11 cellular contexts compared by ENCODE assay signal in genomic region chr20:43953919-43954617, GRCh38. TPM values are rescaled to one million over a fixed set of nuclear protein-coding genes. Genes with fewer than 3 reads are reported as not detected.
DNase-seq lines count a peak whose midpoint lies in the region; ATAC-seq and TF ChIP-seq lines count a peak whose summit lies in the region.
"Had no signal": no experiment of that assay in that cellular context is flagged by ENCODE, and none has a peak within 500 bp of the region (broad histone marks: within the 10 kb centered on the region; RNA-seq: fewer than 3 reads in every experiment).

No MANE protein-coding gene starts in this region.

- no peak for TF ChIP-seq CTCF in HEK293 (tag by site-specific recombination; IDR thresholded peaks at IDR 0.05)
- TF ChIP-seq CTCF in prostate gland (IDR thresholded peaks at IDR 0.05) = no peak

- no peak overlapping the region for H2BK5ac ChIP-seq in mesenchymal stem cell (ENCODE audit: low read depth, low read length, poor library complexity, severe bottlenecking)

- H3K36me3 ChIP-seq in HEK293 (ENCODE audit: control insufficient read depth in 2 of 2, insufficient read depth in 1 of 2, low read length in 2 of 2) = no peaks in the 10 kb centered on the region
- H3K36me3 ChIP-seq in mesenchymal stem cell (ENCODE audit: control insufficient read depth in 1 of 2, insufficient read depth in 2 of 2, low read depth in 1 of 2, low read length in 2 of 2) = no peaks in the 10 kb centered on the region
- no peaks in the 10 kb centered on the region for H3K36me3 ChIP-seq in prostate gland

- H3K4me1 ChIP-seq in HEK293 (ENCODE audit: control insufficient read depth, insufficient read depth, low read length) (peaks cover 5% of the 10 kb centered on the region; the same call in 1 of the 2 replicates), mesenchymal stem cell (ENCODE audit: control insufficient read depth, insufficient read depth, low read depth, low read length) (peaks cover 22% of the 10 kb centered on the region), prostate gland (replicated peaks) (no peaks in the 10 kb centered on the region)

- no peak overlapping the region for H2AFZ ChIP-seq in mesenchymal stem cell (ENCODE audit: low read depth, low read length)
- H2AFZ ChIP-seq: parathyroid adenoma had no signal

- peak overlapping the region; percentile 96 to 98 for H2BK12ac ChIP-seq in mesenchymal stem cell (ENCODE audit: low read length in 2 of 2)

- WGBS in mesenchymal stem cell = 45% methylated on average over 8 of the region's 8 CpGs
- WGBS in prostate gland = 74% methylated on average over 8 of the region's 8 CpGs

- H3K4me3 ChIP-seq in HEK293 (ENCODE audit: low read depth, low read length) (no peak overlapping the region), mesenchymal stem cell (ENCODE audit: insufficient read depth in 1 of 2, low read depth in 1 of 2, low read length in 2 of 2) (no peak overlapping the region), prostate gland (no peak overlapping the region)

- peaks cover 23% of the 10 kb centered on the region for H3K27me3 Mint-ChIP-seq in T-helper 17 cell

- H3K18ac ChIP-seq in mesenchymal stem cell (ENCODE audit: low read depth in 1 of 2, low read length in 2 of 2) = peak overlapping the region; percentile 90 to 97

- H3K23ac ChIP-seq in mesenchymal stem cell (ENCODE audit: low read length in 2 of 2) = peak overlapping the region in 1 of 2 experiments; percentile 5

- H3K9me3 ChIP-seq in HEK293 (ENCODE audit: control insufficient read depth, insufficient read depth, low read depth, low read length) (no peaks in the 10 kb centered on the region), T-helper 17 cell (ENCODE audit: control insufficient read depth, low read length, poor library complexity, severe bottlenecking) (no peaks in the 10 kb centered on the region), mesenchymal stem cell (ENCODE audit: control insufficient read depth, low read length) (no peaks in the 10 kb centered on the region), prostate gland (no peaks in the 10 kb centered on the region)

- H3K4me2 ChIP-seq in mesenchymal stem cell (ENCODE audit: low read length, poor library complexity, severe bottlenecking) = no peak overlapping the region

- H2BK15ac ChIP-seq in mesenchymal stem cell (ENCODE audit: low read depth, poor library complexity, severe bottlenecking) = peak overlapping the region; percentile 78

- intact Hi-C loops in prostate gland (cut with DNase I) = no loop called here

- CTCF ChIA-PET in HEK293 (lab: Yijun Ruan, JAX) = interaction anchor here (1.0 to 1.2 kb wide), 2 partner anchors 10 to 14 kb away, joined by 3 to 5 read pairs; no protein-coding TSS in a partner anchor

- H3K27ac ChIP-seq in HEK293 (ENCODE audit: extremely low read depth, low read depth, low read length) = no peak overlapping the region
- no peak overlapping the region for H3K27ac ChIP-seq in mesenchymal stem cell (ENCODE audit: low read length, poor library complexity, severe bottlenecking)
- H3K27ac ChIP-seq in prostate gland = no peak overlapping the region
- H3K27ac ChIP-seq: parathyroid adenoma had no signal

- H3K4me1 Mint-ChIP-seq in T-helper 17 cell = peaks cover 65% of the 10 kb centered on the region

- H3K9ac ChIP-seq in mesenchymal stem cell (ENCODE audit: low read length) = peak overlapping the region; percentile 82
- H3K9ac ChIP-seq: parathyroid adenoma had no signal

- H4K8ac ChIP-seq in mesenchymal stem cell (ENCODE audit: low read length) = peak overlapping the region; percentile 97

- H3K14ac ChIP-seq in mesenchymal stem cell (ENCODE audit: low read length in 2 of 2) = peak overlapping the region in 1 of 2 experiments; percentile 84

- POLR2A ChIA-PET in HEK293 (lab: Yijun Ruan, JAX) = no interaction called here

- no peaks in the 10 kb centered on the region for H3K36me3 Mint-ChIP-seq in T-helper 17 cell (ENCODE audit: low read depth)

- H3K4me3 Mint-ChIP-seq in T-helper 17 cell = peak overlapping the region; percentile 82

- H2BK120ac ChIP-seq in mesenchymal stem cell (ENCODE audit: low read depth, low read length) = peak overlapping the region; percentile 54

- H3K27me3 ChIP-seq in mesenchymal stem cell (ENCODE audit: control insufficient read depth in 1 of 2, insufficient read depth in 1 of 2, low read length in 2 of 2) = no peaks in the 10 kb centered on the region
- H3K27me3 ChIP-seq in prostate gland (replicated peaks; ENCODE audit: insufficient read depth) = no peaks in the 10 kb centered on the region

- H3K4ac ChIP-seq in mesenchymal stem cell (ENCODE audit: low read depth in 1 of 2, low read length in 2 of 2) = peak overlapping the region; percentile 82 to 93

- ATAC-seq in T-helper 17 cell = no peak

- DNase-seq in Daoy (ENCODE audit: low read depth) = peak; percentile 44
- DNase-seq in T-helper 17 cell = no peak
- DNase-seq in mesenchymal stem cell = peak; percentile 63
- no peak for DNase-seq in effector CD4-positive, alpha-beta T cell
- DNase-seq in GM19240 (ENCODE audit: insufficient read length, low spot score) = no peak
- no peak for DNase-seq in prostate gland (ENCODE audit: low spot score)
- DNase-seq: anterior cingulate cortex, hypothalamus, NCI-H510A treated with DMSO at 0.1 percent for 48 hours had no signal

- H3K27ac Mint-ChIP-seq in T-helper 17 cell = no peak overlapping the region

- no peaks in the 10 kb centered on the region for H3K79me1 ChIP-seq in mesenchymal stem cell (replicated peaks; ENCODE audit: low read length, poor library complexity, severe bottlenecking)

- no peak overlapping the region for H2AK5ac ChIP-seq in mesenchymal stem cell (ENCODE audit: low read length, severe bottlenecking)

- TF ChIP-seq POLR2A in prostate gland (IDR thresholded peaks at IDR 0.05) = no peak

- peak overlapping the region; percentile 88 for H4K91ac ChIP-seq in mesenchymal stem cell (ENCODE audit: low read length)

TF ChIP-seq in HEK293, 187 proteins besides CTCF, POLR2A, EP300 and RAD21:
- TF ChIP-seq SCRT1 (tag by site-specific recombination; IDR thresholded peaks at IDR 0.05; ENCODE audit: borderline replicate concordance) (peak; percentile 40; the same call in 1 of the 2 replicates), WT1 (tag by site-specific recombination; IDR thresholded peaks at IDR 0.05) (0 out of 2 replicates have a peak, but pooled peaks have one; percentile 26), GLIS1 (tag by site-specific recombination; IDR thresholded peaks at IDR 0.05) (peak; percentile 39; the same call in 1 of the 2 replicates), INSM2 (tag by site-specific recombination; IDR thresholded peaks at IDR 0.05) (peak; percentile 8; the same call in 1 of the 2 replicates), SP7 (tag by site-specific recombination; IDR thresholded peaks at IDR 0.05) (peak; percentile 62), ZIC2 (tag by site-specific recombination; IDR thresholded peaks at IDR 0.05) (peak; percentile 5; the same call in 1 of the 2 replicates), ZNF449 (tag by site-specific recombination; IDR thresholded peaks at IDR 0.05) (no peak), SCRT2 (tag by site-specific recombination; IDR thresholded peaks at IDR 0.05) (peak; percentile 92), ZNF132 (tag by site-specific recombination; IDR thresholded peaks at IDR 0.05; ENCODE audit: borderline replicate concordance) (no peak), IKZF3 (tag by site-specific recombination; IDR thresholded peaks at IDR 0.05) (no peak), ZNF670 (tag by site-specific recombination; IDR thresholded peaks at IDR 0.05; ENCODE audit: low read depth) (no peak)

RNA-seq across cellular contexts. Expression of gene TOX2, which starts 39.4 kb away (rescaled TPM):
- 0.06 and 1.3 TPM in 2 replicates for total RNA-seq in Daoy (2014; rRNA removed; shearing (Covaris generic))
- total RNA-seq in T-helper 17 cell = 1 to 10 TPM; 1.7 to 2.2 TPM
- 170 TPM for polyA plus RNA-seq in mesenchymal stem cell (2013, experiment 1 of 2)
- polyA plus RNA-seq in mesenchymal stem cell (2013, experiment 2 of 2) = 164 TPM
- 10 to 100 TPM in 1 of 2 donors, 1 to 10 TPM in 1; 8.8 to 52.8 TPM for total RNA-seq in prostate gland

Comparison
In these comparisons a context has a peak if more than half of its experiments do, and no peak if none do; other contexts are left out.
1. DNase-seq: peak in Daoy (single experiment) and mesenchymal stem cell (single experiment); none in T-helper 17 cell (0 of 3), effector CD4-positive, alpha-beta T cell (single experiment), GM19240 (single experiment) and prostate gland (single experiment).